Comparison of ENCODE assay signal across 8 cellular contexts in the genomic region with DNA sequence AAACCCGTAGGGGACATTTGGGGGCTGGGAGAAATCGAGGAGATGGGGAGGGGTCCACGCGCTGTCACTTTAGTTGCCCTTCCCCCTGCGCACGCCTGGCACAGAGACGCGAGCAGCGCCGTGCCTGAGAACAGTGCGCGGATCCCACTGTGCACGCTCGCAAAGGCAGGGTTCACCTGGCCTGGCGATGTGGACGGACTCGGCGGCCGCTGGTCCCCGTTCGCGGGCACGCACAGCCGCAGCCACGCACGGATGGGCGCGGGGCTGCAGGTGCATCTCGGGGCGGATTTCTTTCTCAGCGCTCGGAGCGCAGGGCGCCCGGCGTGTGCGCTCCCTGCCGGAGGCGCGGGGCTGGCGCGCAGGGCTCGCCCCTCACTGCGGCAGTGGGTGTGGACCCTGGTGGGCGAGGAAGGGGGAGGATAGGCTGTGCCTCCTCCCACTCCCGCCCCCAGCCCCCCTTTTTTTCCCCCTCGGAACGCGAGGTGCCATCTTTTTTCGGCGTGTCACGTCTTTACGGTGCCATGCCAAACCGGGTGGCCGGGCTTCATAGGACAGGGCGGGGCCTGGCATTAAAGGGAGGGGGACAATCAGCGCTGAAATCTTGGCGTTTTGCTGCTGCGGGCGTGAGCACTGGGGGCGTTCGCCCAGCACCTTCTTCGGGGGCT. TPM values are rescaled to one million over a fixed set of nuclear protein-coding genes. Genes with fewer than 3 reads are reported as not detected.
DNase-seq lines count a peak whose midpoint lies in the region; ATAC-seq, FAIRE-seq and TF ChIP-seq lines count a peak whose summit lies in the region.

No MANE protein-coding gene starts in this region.

- H3K27me3 Mint-ChIP-seq in activated naive CD8-positive, alpha-beta T cell treated with anti-CD3 and anti-CD28 coated beads, Interleukin-2, amount 10 ng/mL, durations not matched to agents 7 days and 5 days, result peaks cover 84% of the 10 kb centered on the region

- H3K4me3 ChIP-seq in GM08714 (ENCODE audit: low read length) (peak overlapping the region; percentile 62; the same call in 1 of the 2 replicates), skeletal muscle cell (ENCODE audit: low read depth, low read length) (peak overlapping the region; percentile 74)

- POLR2A ChIA-PET in activated naive CD8-positive, alpha-beta T cell treated with anti-CD3 and anti-CD28 coated beads, Interleukin-2, amount 10 ng/mL, durations not matched to agents 7 days and 5 days (lab: Charles Lee), result no interaction called here

- H3K9me3 Mint-ChIP-seq in activated naive CD8-positive, alpha-beta T cell treated with anti-CD3 and anti-CD28 coated beads, Interleukin-2, amount 10 ng/mL, durations not matched to agents 7 days and 5 days, result no peaks in the 10 kb centered on the region

- no peak overlapping the region for H3K27ac Mint-ChIP-seq in activated naive CD8-positive, alpha-beta T cell treated with anti-CD3 and anti-CD28 coated beads, Interleukin-2, amount 10 ng/mL, durations not matched to agents 7 days and 5 days

- peaks cover 10% of the 10 kb centered on the region for H3K4me1 Mint-ChIP-seq in activated naive CD8-positive, alpha-beta T cell treated with anti-CD3 and anti-CD28 coated beads, Interleukin-2, amount 10 ng/mL, durations not matched to agents 7 days and 5 days

- H3K36me3 Mint-ChIP-seq in activated naive CD8-positive, alpha-beta T cell treated with anti-CD3 and anti-CD28 coated beads, Interleukin-2, amount 10 ng/mL, durations not matched to agents 7 days and 5 days, result no peaks in the 10 kb centered on the region

- no peak for TF ChIP-seq POLR2A in GM12891 (IDR thresholded peaks at IDR 0.05; ENCODE audit: low read depth, low read length)

- peak overlapping the region; percentile 81 for H3K4me3 Mint-ChIP-seq in activated naive CD8-positive, alpha-beta T cell treated with anti-CD3 and anti-CD28 coated beads, Interleukin-2, amount 10 ng/mL, durations not matched to agents 7 days and 5 days

- FAIRE-seq in GM12891 (lab: Jason Lieb, UNC), result no peak

- DNase-seq in NCI-H345 (lab: John Stamatoyannopoulos, UW) (peak; percentile 72), hippocampal formation (lab: John Stamatoyannopoulos, UW) (peak; percentile 23 to 70), skeletal muscle cell (ENCODE audit: low read depth) (no peak), GM12891 (ENCODE audit: insufficient read length, low spot score) (no peak)
- peak; percentile 49 for DNase-seq in activated naive CD8-positive, alpha-beta T cell treated with anti-CD3 and anti-CD28 coated beads, Interleukin-2, amount 10 ng/mL, durations not matched to agents 7 days and 5 days

- ATAC-seq in activated naive CD8-positive, alpha-beta T cell treated with anti-CD3 and anti-CD28 coated beads, Interleukin-2, amount 10 ng/mL, durations not matched to agents 7 days and 5 days (ENCODE audit: low read depth), result no peak
- no peak for ATAC-seq in GM18498 (IDR thresholded peaks at IDR 0.05; ENCODE audit: unreplicated experiment)
- ATAC-seq in HG03354 (IDR thresholded peaks at IDR 0.05; ENCODE audit: poor library complexity, severe bottlenecking, unreplicated experiment), result no peak

TF ChIP-seq in GM12891, 5 proteins besides CTCF, POLR2A, EP300 and RAD21:
- TF ChIP-seq POLR2AphosphoS5 (IDR thresholded peaks at IDR 0.05; ENCODE audit: low read depth, low read length) (no peak), POU2F2 (IDR thresholded peaks at IDR 0.05; ENCODE audit: low read depth, low read length) (no peak)

RNA-seq across cellular contexts. Expression of a gene that starts 1.1 kb away (rescaled TPM):
- under 1 TPM; 0.69 to 0.74 TPM for total RNA-seq in activated naive CD8-positive, alpha-beta T cell treated with anti-CD3 and anti-CD28 coated beads, Interleukin-2, amount 10 ng/mL, durations not matched to agents 7 days and 5 days
- polyA plus RNA-seq in GM12891 (2012; ENCODE audit: low read depth, missing spikeins), result 0.06 TPM

RNA-seq across cellular contexts. Expression of a gene that starts 50.8 kb away (rescaled TPM):
- not detected for total RNA-seq in activated naive CD8-positive, alpha-beta T cell treated with anti-CD3 and anti-CD28 coated beads, Interleukin-2, amount 10 ng/mL, durations not matched to agents 7 days and 5 days
- not detected for polyA plus RNA-seq in GM12891 (2012; ENCODE audit: low read depth, missing spikeins)

Comparison
In these comparisons a context has a peak if more than half of its experiments do, and no peak if none do; other contexts are left out.
1. DNase-seq: peak in NCI-H345 (single experiment), activated naive CD8-positive, alpha-beta T cell treated with anti-CD3 and anti-CD28 coated beads, Interleukin-2, amount 10 ng/mL, durations not matched to agents 7 days and 5 days (single experiment) and hippocampal formation (2 of 2); none in skeletal muscle cell (single experiment) and GM12891 (single experiment).